Comparison of ENCODE assay signal across 24 cellular contexts in genomic region chr1:17671314-17671705, GRCh38.
DNase-seq lines count a peak whose midpoint lies in the region; FAIRE-seq and TF ChIP-seq lines count a peak whose summit lies in the region.
"Had no signal": no experiment of that assay in that cellular context is flagged by ENCODE, and none has a peak within 500 bp of the region (broad histone marks: within the 10 kb centered on the region; RNA-seq: fewer than 3 reads in every experiment).

No MANE protein-coding gene starts in this region.

- H3K27me3 Mint-ChIP-seq in endodermal cell (ENCODE audit: insufficient read depth) = no peaks in the 10 kb centered on the region
- peaks cover 6% of the 10 kb centered on the region for H3K27me3 Mint-ChIP-seq in neural progenitor cell (ENCODE audit: insufficient read depth, low read depth)
- H3K27me3 Mint-ChIP-seq: central memory CD8-positive, alpha-beta T cell had no signal

- peak overlapping the region; percentile 16 for H3K9ac ChIP-seq in NT2/D1 (ENCODE audit: insufficient read length, low read depth)
- no peak overlapping the region for H3K9ac ChIP-seq in endodermal cell (ENCODE audit: extremely low read depth, low read length, poor library complexity, severe bottlenecking)
- no peak overlapping the region for H3K9ac ChIP-seq in neural progenitor cell

- H3K27ac ChIP-seq in endodermal cell (ENCODE audit: low read depth, low read length) = peak overlapping the region; percentile 90
- no peak overlapping the region for H3K27ac ChIP-seq in neural progenitor cell
- H3K27ac ChIP-seq: ovary, right atrium auricular region, SJCRH30, spleen, suprapubic skin had no signal

- no peak for TF ChIP-seq CTCF in endodermal cell (conservative IDR thresholded peaks at IDR 0.05)
- no peak for TF ChIP-seq CTCF in neural progenitor cell (IDR thresholded peaks at IDR 0.05)

- H3K4me3 Mint-ChIP-seq in endodermal cell (no peak overlapping the region), neural progenitor cell (peak overlapping the region; percentile 27)
- H3K4me3 Mint-ChIP-seq: central memory CD8-positive, alpha-beta T cell; naive thymus-derived CD4-positive, alpha-beta T cell; stimulated activated effector memory CD8-positive, alpha-beta T cell treated with anti-CD3 and anti-CD28 coated beads, Interleukin-12 subunit alpha, Interleukin-12 subunit beta, amount 100 ng/mL, for 72 hours; T-helper 1 cell treated with Interleukin-12 subunit alpha and Interleukin-12 subunit beta and Interleukin-4 antibody, amounts not matched to agents 30 μg/mL and 1 μg/mL, for 36 hours had no signal

- H3K4me3 ChIP-seq in NT2/D1 (ENCODE audit: insufficient read length, low read depth) (no peak overlapping the region), endodermal cell (ENCODE audit: low read length) (no peak overlapping the region), neural progenitor cell (no peak overlapping the region)
- H3K4me3 ChIP-seq: ovary, right atrium auricular region, SJCRH30, spleen, suprapubic skin had no signal

- H3K27me3 ChIP-seq in NT2/D1 (ENCODE audit: insufficient read depth, insufficient read length) = no peaks in the 10 kb centered on the region
- H3K27me3 ChIP-seq in endodermal cell (ENCODE audit: control insufficient read depth, insufficient read depth, low read length, poor library complexity, severe bottlenecking) = no peaks in the 10 kb centered on the region
- no peaks in the 10 kb centered on the region for H3K27me3 ChIP-seq in neural progenitor cell
- H3K27me3 ChIP-seq: ovary, right atrium auricular region, SJCRH30, spleen, suprapubic skin had no signal

- H3K4me1 Mint-ChIP-seq in endodermal cell (no peaks in the 10 kb centered on the region), neural progenitor cell (peaks cover 66% of the 10 kb centered on the region)
- H3K4me1 Mint-ChIP-seq: central memory CD8-positive, alpha-beta T cell; stimulated activated effector memory CD8-positive, alpha-beta T cell treated with anti-CD3 and anti-CD28 coated beads, Interleukin-12 subunit alpha, Interleukin-12 subunit beta, amount 100 ng/mL, for 72 hours had no signal

- peaks cover 5% of the 10 kb centered on the region for H3F3A ChIP-seq in neural progenitor cell (ENCODE audit: low read depth)

- no peaks in the 10 kb centered on the region for H3K79me2 ChIP-seq in neural progenitor cell (ENCODE audit: low read depth)

- peaks cover 26% of the 10 kb centered on the region for H3K4me1 ChIP-seq in NT2/D1 (ENCODE audit: insufficient read depth, insufficient read length)
- H3K4me1 ChIP-seq in endodermal cell (ENCODE audit: control insufficient read depth, insufficient read depth, low read length) = no peaks in the 10 kb centered on the region
- peaks cover 28% of the 10 kb centered on the region for H3K4me1 ChIP-seq in neural progenitor cell
- H3K4me1 ChIP-seq: suprapubic skin had no signal

- H4K20me1 ChIP-seq in neural progenitor cell (ENCODE audit: low read depth) = peaks cover 29% of the 10 kb centered on the region

- no peak overlapping the region for H2AFZ ChIP-seq in neural progenitor cell (replicated peaks)

- DNase-seq in NCI-H1436 (lab: John Stamatoyannopoulos, UW) = peak; percentile 28
- DNase-seq in NCI-H1436 treated with DMSO at 0.1 percent for 48 hours (lab: John Stamatoyannopoulos, UW) = no peak
- no peak for DNase-seq in NT2/D1 (ENCODE audit: low read depth, low spot score)
- DNase-seq in endodermal cell = no peak
- peak; percentile 55 for DNase-seq in neural progenitor cell (ENCODE audit: low spot score)
- no peak for DNase-seq in AG20443 (ENCODE audit: low spot score)
- DNase-seq in GM12891 (ENCODE audit: insufficient read length, low spot score) = no peak
- DNase-seq in HTR-8/SVneo (ENCODE audit: insufficient read length, low spot score) = no peak
- DNase-seq: activated gamma-delta T cell; AML-193; Karpas-422; left colon; naive thymus-derived CD4-positive, alpha-beta T cell; NCI-H446; ovary; spleen; stimulated activated CD4-positive, alpha-beta T cell treated with anti-CD3 and anti-CD28 coated beads, Interleukin-2, amount 100 ng/mL, for 48 hours had no signal

- H3K9me3 ChIP-seq in NT2/D1 (ENCODE audit: insufficient read depth, low read length) (peaks cover 1% of the 10 kb centered on the region; the same call in 1 of the 2 replicates), endodermal cell (ENCODE audit: control insufficient read depth, low read length) (no peaks in the 10 kb centered on the region), neural progenitor cell (ENCODE audit: low read depth) (no peaks in the 10 kb centered on the region)
- H3K9me3 ChIP-seq: ovary, right atrium auricular region, SJCRH30, spleen, suprapubic skin had no signal

- H3K36me3 ChIP-seq in NT2/D1 (ENCODE audit: insufficient read depth, insufficient read length, low read length) = peaks cover 39% of the 10 kb centered on the region
- no peaks in the 10 kb centered on the region for H3K36me3 ChIP-seq in endodermal cell (ENCODE audit: control insufficient read depth, insufficient read depth, low read length)
- H3K36me3 ChIP-seq in neural progenitor cell = no peaks in the 10 kb centered on the region
- H3K36me3 ChIP-seq: ovary, SJCRH30 had no signal

- no peak for FAIRE-seq in GM12891 (lab: Jason Lieb, UNC)
- no peak for FAIRE-seq in HTR-8/SVneo (lab: Jason Lieb, UNC)
- FAIRE-seq: urothelium cell line had no signal

- H3K9me3 Mint-ChIP-seq in endodermal cell = no peaks in the 10 kb centered on the region
- no peaks in the 10 kb centered on the region for H3K9me3 Mint-ChIP-seq in neural progenitor cell
- H3K9me3 Mint-ChIP-seq: central memory CD8-positive, alpha-beta T cell; stimulated activated effector memory CD8-positive, alpha-beta T cell treated with anti-CD3 and anti-CD28 coated beads, Interleukin-12 subunit alpha, Interleukin-12 subunit beta, amount 100 ng/mL, for 72 hours; T-helper 1 cell treated with Interleukin-12 subunit alpha and Interleukin-12 subunit beta and Interleukin-4 antibody, amounts not matched to agents 30 μg/mL and 1 μg/mL, for 36 hours had no signal

- TF ChIP-seq POLR2A in GM12891 (IDR thresholded peaks at IDR 0.05; ENCODE audit: low read depth, low read length) = no peak

- H3K4me2 ChIP-seq in neural progenitor cell = peak overlapping the region; percentile 41

- WGBS in endodermal cell (ENCODE audit: insufficient coverage in 1 of 2, insufficient read length in 1 of 2), 2 experiments = 81% methylated on average over 5 of the region's 5 CpGs; no CpG with 5 or more reads in 1 of the 2 experiments

- H3K27ac Mint-ChIP-seq in endodermal cell = peak overlapping the region; percentile 26
- peak overlapping the region; percentile 90 for H3K27ac Mint-ChIP-seq in neural progenitor cell
- H3K27ac Mint-ChIP-seq: naive thymus-derived CD4-positive, alpha-beta T cell; stimulated activated effector memory CD8-positive, alpha-beta T cell treated with anti-CD3 and anti-CD28 coated beads, Interleukin-12 subunit alpha, Interleukin-12 subunit beta, amount 100 ng/mL, for 72 hours; T-helper 1 cell treated with Interleukin-12 subunit alpha and Interleukin-12 subunit beta and Interleukin-4 antibody, amounts not matched to agents 30 μg/mL and 1 μg/mL, for 36 hours had no signal

- no peaks in the 10 kb centered on the region for H3K36me3 Mint-ChIP-seq in endodermal cell (ENCODE audit: low read depth)
- peaks cover 6% of the 10 kb centered on the region for H3K36me3 Mint-ChIP-seq in neural progenitor cell
- H3K36me3 Mint-ChIP-seq: naive thymus-derived CD4-positive, alpha-beta T cell; stimulated activated effector memory CD8-positive, alpha-beta T cell treated with anti-CD3 and anti-CD28 coated beads, Interleukin-12 subunit alpha, Interleukin-12 subunit beta, amount 100 ng/mL, for 72 hours had no signal

TF ChIP-seq in GM12891, 5 proteins besides CTCF, POLR2A, EP300 and RAD21:
- TF ChIP-seq POU2F2 (IDR thresholded peaks at IDR 0.05; ENCODE audit: low read depth, low read length) = no peak
- no peak for TF ChIP-seq POLR2AphosphoS5 (IDR thresholded peaks at IDR 0.05; ENCODE audit: low read depth, low read length)
- no peak for TF ChIP-seq PAX5 (IDR thresholded peaks at IDR 0.05; ENCODE audit: insufficient read depth, low read length, severe bottlenecking)
- no peak for TF ChIP-seq TAF1 (IDR thresholded peaks at IDR 0.05; ENCODE audit: low read depth, low read length)
- TF ChIP-seq SPI1 (IDR thresholded peaks at IDR 0.05; ENCODE audit: low read depth, low read length) = no peak
TF ChIP-seq in GM12891: peak in this region for 0.

Comparison
In these comparisons a context has a peak if more than half of its experiments do, and no peak if none do; other contexts are left out.
1. DNase-seq: peak in NCI-H1436 (single experiment) and neural progenitor cell (single experiment); none in NCI-H1436 treated with DMSO at 0.1 percent for 48 hours (single experiment), NT2/D1 (single experiment), endodermal cell (single experiment), AG20443 (single experiment), GM12891 (single experiment) and HTR-8/SVneo (single experiment).